26 cellular contexts compared by ENCODE assay signal in the genomic region with DNA sequence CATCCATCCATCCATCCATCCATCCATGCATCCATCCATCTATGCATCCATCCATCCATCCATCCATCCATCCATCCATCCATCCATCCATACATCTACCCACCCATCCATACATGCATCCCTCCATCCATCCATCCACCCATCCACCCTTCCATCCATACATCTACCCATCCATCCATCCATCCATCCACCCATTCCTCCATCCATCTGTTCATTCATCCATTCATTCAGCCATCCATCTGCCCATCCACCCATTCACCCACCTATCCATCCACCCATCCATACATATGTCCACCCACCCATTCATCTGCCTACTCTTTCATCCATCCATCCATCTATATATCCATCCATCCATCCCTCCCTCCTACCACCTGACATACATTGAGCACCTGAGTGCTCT.
"Had no signal": no experiment of that assay in that cellular context is flagged by ENCODE, and none has a peak within 500 bp of the region (broad histone marks: within the 10 kb centered on the region; RNA-seq: fewer than 3 reads in every experiment).

No MANE protein-coding gene starts in this region.

- H3K4me3 ChIP-seq: colonic mucosa, coronary artery, dorsolateral prefrontal cortex, esophagus muscularis mucosa, esophagus squamous epithelium, gastrocnemius medialis, gastroesophageal sphincter, heart left ventricle, heart right ventricle had no signal

- H3K27me3 ChIP-seq: colonic mucosa, dorsolateral prefrontal cortex, esophagus muscularis mucosa, gastrocnemius medialis, gastroesophageal sphincter, heart left ventricle, heart right ventricle had no signal

- H3K4me1 ChIP-seq: colonic mucosa, esophagus muscularis mucosa, esophagus squamous epithelium, foreskin keratinocyte, gastrocnemius medialis, gastroesophageal sphincter, heart left ventricle, heart right ventricle had no signal

- H3K9me3 ChIP-seq: colonic mucosa, gastrocnemius medialis had no signal

- H3K36me3 ChIP-seq: colonic mucosa, esophagus muscularis mucosa, esophagus squamous epithelium, gastrocnemius medialis, gastroesophageal sphincter, heart left ventricle, heart right ventricle had no signal

- FAIRE-seq: colon, endometrium, endothelial cell of umbilical vein, frontal cortex had no signal

- H3K27ac ChIP-seq: colonic mucosa, coronary artery, dorsolateral prefrontal cortex, epithelial cell of prostate, esophagus muscularis mucosa, esophagus squamous epithelium, foreskin keratinocyte, gastrocnemius medialis, gastroesophageal sphincter, heart left ventricle, heart right ventricle had no signal

- DNase-seq: colonic mucosa; cortex of kidney; dermis blood vessel endothelial cell; effector CD4-positive, alpha-beta T cell; effector CD8-positive, alpha-beta T cell; effector memory CD4-positive, alpha-beta T cell; effector memory CD8-positive, alpha-beta T cell; endodermal cell; erythroblast; esophagus squamous epithelium; foreskin fibroblast; foreskin keratinocyte; foreskin melanocyte; gastrocnemius medialis; glutamatergic neuron; heart left ventricle; heart right ventricle had no signal
